Comparison of ENCODE assay signal across 26 cellular contexts in the genomic region with DNA sequence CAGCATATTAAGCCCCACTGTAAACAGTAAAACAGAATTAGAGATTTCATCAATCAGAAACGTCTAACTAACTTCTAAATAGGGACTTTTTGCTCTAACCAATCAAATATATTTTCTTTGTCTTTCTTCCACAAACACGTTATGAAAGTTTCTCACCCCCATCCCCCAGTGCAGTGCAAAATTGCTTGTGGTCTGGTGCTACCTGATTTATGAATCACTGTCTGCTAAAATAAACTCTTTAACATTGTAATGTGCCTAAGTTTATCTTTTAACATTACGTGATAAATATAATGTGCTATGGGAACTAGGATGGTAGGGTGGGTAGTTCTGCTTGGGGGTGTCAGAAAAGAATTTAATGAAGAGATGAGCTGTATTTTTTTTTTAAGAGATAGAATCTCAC. TPM values are rescaled to one million over a fixed set of nuclear protein-coding genes. Genes with fewer than 3 reads are reported as not detected.
DNase-seq lines count a peak whose midpoint lies in the region; FAIRE-seq and TF ChIP-seq lines count a peak whose summit lies in the region.
"Had no signal": no experiment of that assay in that cellular context is flagged by ENCODE, and none has a peak within 500 bp of the region (broad histone marks: within the 10 kb centered on the region; RNA-seq: fewer than 3 reads in every experiment).

No MANE protein-coding gene starts in this region.

- H2AFZ ChIP-seq in mammary epithelial cell (ENCODE audit: low read depth, low read length) (no peak overlapping the region), astrocyte (ENCODE audit: low read depth, low read length) (no peak overlapping the region), neural progenitor cell (replicated peaks) (no peak overlapping the region)

- no peak overlapping the region for H3K9ac ChIP-seq in mammary epithelial cell (ENCODE audit: insufficient read depth, low read length)
- H3K9ac ChIP-seq in astrocyte (ENCODE audit: low read length), result no peak overlapping the region
- H3K9ac ChIP-seq in neural progenitor cell, result no peak overlapping the region
- H3K9ac ChIP-seq: BLaER1 had no signal

- H3K27ac Mint-ChIP-seq in astrocyte (ENCODE audit: unreplicated experiment), result no peak overlapping the region
- no peak overlapping the region for H3K27ac Mint-ChIP-seq in neural progenitor cell
- H3K27ac Mint-ChIP-seq: CD14-positive monocyte; CD4-positive, alpha-beta memory T cell; CD4-positive, CD25-positive, alpha-beta regulatory T cell; CD8-positive, alpha-beta memory T cell had no signal

- H3K36me3 Mint-ChIP-seq in astrocyte (ENCODE audit: low read depth, unreplicated experiment) (no peaks in the 10 kb centered on the region), neural progenitor cell (no peaks in the 10 kb centered on the region)
- H3K36me3 Mint-ChIP-seq: CD14-positive monocyte; CD4-positive, alpha-beta memory T cell; CD4-positive, CD25-positive, alpha-beta regulatory T cell; CD8-positive, alpha-beta memory T cell had no signal

- WGBS in mammary epithelial cell (ENCODE audit: low coverage, missing lambda C conversion rate), result 21% methylated on average over 3 of the region's 3 CpGs

- in situ Hi-C loops in mammary epithelial cell (cut with MboI; ENCODE audit: low sequenced_read_pairs in 2 of 2), result no loop called here

- no peaks in the 10 kb centered on the region for H3K79me2 ChIP-seq in mammary epithelial cell (ENCODE audit: insufficient read depth, low read length)
- H3K79me2 ChIP-seq in astrocyte (ENCODE audit: insufficient read depth, low read length), result no peaks in the 10 kb centered on the region
- no peaks in the 10 kb centered on the region for H3K79me2 ChIP-seq in neural progenitor cell (ENCODE audit: low read depth)

- H3K27me3 ChIP-seq in mammary epithelial cell (ENCODE audit: insufficient read depth, low read length) (no peaks in the 10 kb centered on the region), breast epithelium (no peaks in the 10 kb centered on the region), astrocyte (ENCODE audit: insufficient read depth, low read length) (no peaks in the 10 kb centered on the region), neural progenitor cell (peaks cover 2% of the 10 kb centered on the region)
- H3K27me3 ChIP-seq: BE2C, BLaER1 had no signal

- dilution Hi-C loops in mammary epithelial cell (cut with HindIII; ENCODE audit: low sequenced_read_pairs), result no loop called here

- CTCF ChIA-PET in mammary epithelial cell (lab: Charles Lee; ENCODE audit: low non-redundant PET), result interaction anchor here (0.7 kb wide), 1 partner anchor 27 kb away, joined by 3 read pairs; no protein-coding TSS in a partner anchor

- DNase-seq in mammary epithelial cell, result peak; percentile 31
- DNase-seq in breast epithelium (ENCODE audit: low spot score in 2 of 2), result no peak
- peak; percentile 10 for DNase-seq in M059J (ENCODE audit: low read depth)
- peak; percentile 16 for DNase-seq in astrocyte (ENCODE audit: low read depth)
- DNase-seq in iris pigment epithelial cell (ENCODE audit: low read depth), result peak; percentile 17
- no peak for DNase-seq in D341Med (ENCODE audit: low spot score)
- DNase-seq in stimulated activated CD4-positive, alpha-beta T cell treated with anti-CD3 and anti-CD28 coated beads, Interleukin-4, amount 100 ng/mL, for 4 hours, result no peak
- no peak for DNase-seq in neural progenitor cell (ENCODE audit: low spot score)
- DNase-seq: 8988T; BE2C; C1 segment of cervical spinal cord; CD4-positive, alpha-beta memory T cell; CD4-positive, CD25-positive, alpha-beta regulatory T cell; CD8-positive, alpha-beta memory T cell; COR-L47; DMS79 treated with DMSO at 0.1 percent for 48 hours; GF-D8 had no signal

- no peak overlapping the region for H3K27ac ChIP-seq in mammary epithelial cell (ENCODE audit: insufficient read depth, low read depth, low read length)
- no peak overlapping the region for H3K27ac ChIP-seq in breast epithelium
- H3K27ac ChIP-seq in astrocyte (ENCODE audit: low read depth, low read length), result no peak overlapping the region
- no peak overlapping the region for H3K27ac ChIP-seq in neural progenitor cell
- H3K27ac ChIP-seq: BLaER1 had no signal

- H3K4me1 Mint-ChIP-seq in astrocyte (ENCODE audit: low read depth, unreplicated experiment), result peaks cover 5% of the 10 kb centered on the region
- H3K4me1 Mint-ChIP-seq in neural progenitor cell, result no peaks in the 10 kb centered on the region
- H3K4me1 Mint-ChIP-seq: CD14-positive monocyte; CD4-positive, alpha-beta memory T cell; CD4-positive, CD25-positive, alpha-beta regulatory T cell; CD8-positive, alpha-beta memory T cell had no signal

- H3K4me3 Mint-ChIP-seq in astrocyte (ENCODE audit: unreplicated experiment) (no peak overlapping the region), neural progenitor cell (no peak overlapping the region)
- H3K4me3 Mint-ChIP-seq: CD14-positive monocyte; CD4-positive, alpha-beta memory T cell; CD4-positive, CD25-positive, alpha-beta regulatory T cell; CD8-positive, alpha-beta memory T cell had no signal

- H3K36me3 ChIP-seq in mammary epithelial cell (ENCODE audit: insufficient read depth, low read length), result no peaks in the 10 kb centered on the region
- H3K36me3 ChIP-seq in breast epithelium, result no peaks in the 10 kb centered on the region
- no peaks in the 10 kb centered on the region for H3K36me3 ChIP-seq in astrocyte (ENCODE audit: insufficient read depth, low read length)
- no peaks in the 10 kb centered on the region for H3K36me3 ChIP-seq in neural progenitor cell
- H3K36me3 ChIP-seq: BE2C, BLaER1 had no signal

- peaks cover 13% of the 10 kb centered on the region for H3K27me3 Mint-ChIP-seq in astrocyte (ENCODE audit: low read depth, unreplicated experiment)
- peaks cover 2% of the 10 kb centered on the region for H3K27me3 Mint-ChIP-seq in neural progenitor cell (ENCODE audit: insufficient read depth, low read depth)

- H3K4me3 ChIP-seq in mammary epithelial cell (replicated peaks in 1 of 3; ENCODE audit: insufficient read depth in 1 of 3, low read depth in 2 of 3, low read length in 3 of 3) (no peak overlapping the region), breast epithelium (no peak overlapping the region), astrocyte (ENCODE audit: insufficient read depth, low read depth, low read length) (no peak overlapping the region), neural progenitor cell (no peak overlapping the region)
- H3K4me3 ChIP-seq: BLaER1 had no signal

- no peak for TF ChIP-seq CTCF in mammary epithelial cell (conservative IDR thresholded peaks at IDR 0.05 in 1 of 2, IDR thresholded peaks at IDR 0.05 in 1 of 2; ENCODE audit: extremely low read depth in 1 of 2, insufficient read depth in 1 of 2, low read depth in 1 of 2, low read length in 2 of 2)
- TF ChIP-seq CTCF in breast epithelium (IDR thresholded peaks at IDR 0.05), result no peak
- TF ChIP-seq CTCF in astrocyte (IDR thresholded peaks at IDR 0.05; ENCODE audit: insufficient read depth, low read depth, low read length), result no peak
- no peak for TF ChIP-seq CTCF in neural progenitor cell (IDR thresholded peaks at IDR 0.05)

- BruUV-seq in mammary epithelial cell (replicated peaks; lab: Mats Ljungman, UMichigan), result no TSS peak

- no peak for FAIRE-seq in astrocyte (lab: Jason Lieb, UNC)
- FAIRE-seq: A204.1, D721Med, G401.6, GM12891, GM19239 had no signal

- no peaks in the 10 kb centered on the region for H4K20me1 ChIP-seq in mammary epithelial cell (ENCODE audit: insufficient read depth, low read length)
- H4K20me1 ChIP-seq in astrocyte (ENCODE audit: insufficient read depth, low read length), result no peaks in the 10 kb centered on the region
- H4K20me1 ChIP-seq in neural progenitor cell (ENCODE audit: low read depth), result no peaks in the 10 kb centered on the region
- H4K20me1 ChIP-seq: BLaER1 had no signal

- H3K9me3 ChIP-seq in mammary epithelial cell (replicated peaks; ENCODE audit: insufficient read depth, low read length) (no peaks in the 10 kb centered on the region), breast epithelium (no peaks in the 10 kb centered on the region), astrocyte (ENCODE audit: insufficient read depth, low read depth, low read length) (no peaks in the 10 kb centered on the region), neural progenitor cell (ENCODE audit: low read depth) (no peaks in the 10 kb centered on the region)
- H3K9me3 ChIP-seq: BE2C, BLaER1 had no signal

- no peaks in the 10 kb centered on the region for H3K4me1 ChIP-seq in mammary epithelial cell (ENCODE audit: insufficient read depth, low read length)
- H3K4me1 ChIP-seq in breast epithelium, result no peaks in the 10 kb centered on the region
- no peaks in the 10 kb centered on the region for H3K4me1 ChIP-seq in astrocyte (ENCODE audit: insufficient read depth, low read length)
- H3K4me1 ChIP-seq in neural progenitor cell, result no peaks in the 10 kb centered on the region
- H3K4me1 ChIP-seq: BE2C, BLaER1 had no signal

- intact Hi-C loops in mammary epithelial cell (cut with micrococcal nuclease) (no loop called here), breast epithelium (cut with DNase I; ENCODE audit: low total_unique reads) (no loop called here)

- H3F3A ChIP-seq in neural progenitor cell (ENCODE audit: low read depth), result no peaks in the 10 kb centered on the region

- no peak overlapping the region for H3K4me2 ChIP-seq in mammary epithelial cell (ENCODE audit: insufficient read depth, low read depth, low read length)
- H3K4me2 ChIP-seq in astrocyte (ENCODE audit: low read length), result no peak overlapping the region
- H3K4me2 ChIP-seq in neural progenitor cell, result no peak overlapping the region
- H3K4me2 ChIP-seq: BLaER1 had no signal

- no peaks in the 10 kb centered on the region for H3K9me3 Mint-ChIP-seq in astrocyte (ENCODE audit: unreplicated experiment)
- no peaks in the 10 kb centered on the region for H3K9me3 Mint-ChIP-seq in neural progenitor cell
- H3K9me3 Mint-ChIP-seq: CD14-positive monocyte; CD4-positive, alpha-beta memory T cell; CD8-positive, alpha-beta memory T cell had no signal

- no peak for TF ChIP-seq POLR2A in breast epithelium (IDR thresholded peaks at IDR 0.05)

RNA-seq across cellular contexts. Expression of gene SLC5A1, which starts 47.3 kb away (rescaled TPM):
- total RNA-seq in mammary epithelial cell (under 1 TPM; 0.17 to 0.66 TPM), breast epithelium (1 to 10 TPM in 2 of 3 donors, not detected in 1; 1.3 to 5.3 TPM), astrocyte (not detected in 2 replicates), neural progenitor cell (ENCODE audit: low replicate concordance) (0.06 TPM in 1 of 2 replicates, not detected in the other)
- 7.3 TPM for polyA plus RNA-seq in mammary epithelial cell
- polyA minus RNA-seq in mammary epithelial cell, result 23.2 TPM
- total RNA-seq in M059J (2014; rRNA removed; shearing (Covaris generic)), result not detected in 2 replicates
- total RNA-seq: A673; CD4-positive, alpha-beta memory T cell; CD4-positive, CD25-positive, alpha-beta regulatory T cell; CD8-positive, alpha-beta memory T cell had no signal
- polyA plus RNA-seq: AG04450; CD14-positive monocyte; CD4-positive, alpha-beta memory T cell; CD4-positive, CD25-positive, alpha-beta regulatory T cell; CD8-positive, alpha-beta memory T cell had no signal

RNA-seq across cellular contexts. Expression of gene YWHAH, which starts 51.5 kb away (rescaled TPM):
- total RNA-seq in mammary epithelial cell (100 to 1,000 TPM; 153 to 166 TPM), breast epithelium (10 to 100 TPM; 58.7 to 94.3 (median 85.9) TPM), astrocyte (153 and 160 TPM in 2 replicates), neural progenitor cell (ENCODE audit: low replicate concordance) (154 and 158 TPM in 2 replicates)
- polyA plus RNA-seq in mammary epithelial cell, result 195 TPM
- 216 TPM for polyA minus RNA-seq in mammary epithelial cell
- 176 and 196 TPM in 2 replicates for total RNA-seq in M059J (2014; rRNA removed; shearing (Covaris generic))

Comparison
In these comparisons a context has a peak if more than half of its experiments do, and no peak if none do; other contexts are left out.
1. DNase-seq: peak in mammary epithelial cell (single experiment), M059J (single experiment), astrocyte (single experiment) and iris pigment epithelial cell (single experiment); none in breast epithelium (0 of 2), D341Med (single experiment), stimulated activated CD4-positive, alpha-beta T cell treated with anti-CD3 and anti-CD28 coated beads, Interleukin-4, amount 100 ng/mL, for 4 hours (0 of 2) and neural progenitor cell (single experiment).